9 cellular contexts compared by ENCODE assay signal in the genomic region with DNA sequence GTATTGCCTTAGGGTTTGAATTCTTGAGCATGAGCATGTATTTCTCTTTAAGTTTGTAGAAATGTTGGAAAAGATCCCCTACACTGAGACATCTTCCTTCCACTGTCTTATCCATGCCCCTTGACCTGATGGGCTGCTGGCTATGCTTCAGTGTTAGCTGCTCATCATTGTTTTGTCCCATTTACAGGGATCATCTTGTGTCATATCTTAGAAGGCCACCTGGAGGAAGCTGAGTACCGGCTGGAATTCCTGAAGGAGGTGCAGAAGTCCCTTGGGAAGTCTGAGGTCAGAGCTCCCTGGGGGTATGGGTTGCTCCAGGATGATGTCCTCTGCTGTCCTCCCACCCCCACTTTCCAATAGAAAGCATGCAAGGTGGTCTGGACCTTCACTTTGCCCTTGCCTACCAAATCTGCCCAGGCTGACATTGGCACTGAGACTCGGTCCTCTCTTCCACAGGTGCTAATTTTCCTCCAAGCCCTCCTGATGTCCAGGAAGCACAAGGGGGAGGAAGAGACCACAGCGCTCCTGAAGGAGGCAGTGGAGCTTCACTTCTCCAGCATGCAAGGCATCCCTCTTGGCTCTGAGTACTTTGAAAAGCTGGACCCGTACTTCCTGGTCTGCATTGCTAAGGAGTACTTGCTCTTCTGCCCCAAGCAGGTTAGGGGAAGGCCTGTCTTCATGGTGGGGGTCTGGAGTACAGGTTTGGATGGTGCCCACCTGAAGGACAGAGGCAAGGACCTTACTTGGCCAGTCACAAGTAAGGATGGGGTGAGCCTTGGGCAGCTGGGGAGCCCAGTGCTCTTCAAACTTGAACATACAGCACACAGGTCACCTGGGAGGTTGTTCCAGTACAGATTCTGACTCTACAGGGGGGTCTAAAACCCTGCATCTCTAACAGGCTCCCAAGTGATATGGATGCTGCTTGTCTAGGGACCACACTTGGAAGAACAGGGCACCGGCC. TPM values are rescaled to one million over a fixed set of nuclear protein-coding genes. Genes with fewer than 3 reads are reported as not detected.
DNase-seq lines count a peak whose midpoint lies in the region; ATAC-seq and TF ChIP-seq lines count a peak whose summit lies in the region.
"Had no signal": no experiment of that assay in that cellular context is flagged by ENCODE, and none has a peak within 500 bp of the region (broad histone marks: within the 10 kb centered on the region; RNA-seq: fewer than 3 reads in every experiment).

No MANE protein-coding gene starts in this region.

- peak overlapping the region; percentile 53 for H3K27ac ChIP-seq in PC-3 (ENCODE audit: low read length)
- no peak overlapping the region for H3K27ac ChIP-seq in CD8-positive, alpha-beta T cell (ENCODE audit: low read depth, low read length)

- no peaks in the 10 kb centered on the region for H3F3A ChIP-seq in PC-3 (ENCODE audit: low read length, unreplicated experiment)

- H3K27me3 ChIP-seq in Caco-2 (replicated peaks; ENCODE audit: control insufficient read depth, insufficient read depth, low read length): no peaks in the 10 kb centered on the region
- no peaks in the 10 kb centered on the region for H3K27me3 ChIP-seq in PC-3 (ENCODE audit: low read length)
- H3K27me3 ChIP-seq in CD8-positive, alpha-beta T cell (ENCODE audit: insufficient read depth, low read length): no peaks in the 10 kb centered on the region

- H2AFZ ChIP-seq in PC-3 (ENCODE audit: low read length): no peak overlapping the region

- DNase-seq in Caco-2: peak in 1 of 2 experiments; percentile 33
- peak; percentile 48 for DNase-seq in PC-3
- DNase-seq in fibroblast of the aortic adventitia (ENCODE audit: low read depth): peak; percentile 63
- DNase-seq in posterior vena cava (ENCODE audit: low spot score): peak; percentile 41
- no peak for DNase-seq in Ammon's horn (ENCODE audit: low spot score)
- DNase-seq in DMS79 (lab: John Stamatoyannopoulos, UW): no peak
- DNase-seq in CD8-positive, alpha-beta T cell: no peak
- DNase-seq in activated T-cell treated with anti-CD3 and anti-CD28 coated beads, Interleukin-2, amount 50 U/mL, for 72 hours: no peak
- DNase-seq: activated T-cell treated with anti-CD3 and anti-CD28 coated beads, Interleukin-2, amount 50 U/mL, for 48 hours had no signal

- no peak overlapping the region for H3K4me3 Mint-ChIP-seq in Caco-2 (ENCODE audit: unreplicated experiment)
- no peak overlapping the region for H3K4me3 Mint-ChIP-seq in CD8-positive, alpha-beta T cell
- H3K4me3 Mint-ChIP-seq in activated T-cell treated with anti-CD3 and anti-CD28 coated beads, Interleukin-2, amount 50 U/mL, for 72 hours: no peak overlapping the region

- intact Hi-C loops in Caco-2 (cut with micrococcal nuclease; ENCODE audit: unreplicated experiment): loop anchor here (10.0 kb wide), 1 partner anchor 260 kb away; a partner anchor contains a TSS
- intact Hi-C loops in PC-3 (cut with micrococcal nuclease): loop anchor here (10.0 kb wide), 1 partner anchor 260 kb away; a partner anchor contains a TSS
- intact Hi-C loops in posterior vena cava (cut with DNase I): loop anchor here (5.0 kb wide), 2 partner anchors 147 to 167 kb away; no protein-coding TSS in a partner anchor
- intact Hi-C loops in CD8-positive, alpha-beta T cell (cut with DNase I, micrococcal nuclease): no loop called here

- BruUV-seq in Caco-2 (replicated peaks; lab: Mats Ljungman, UMichigan): no TSS peak
- BruUV-seq in PC-3 (replicated peaks; lab: Mats Ljungman, UMichigan): no TSS peak

- peaks cover 27% of the 10 kb centered on the region for H3K4me1 Mint-ChIP-seq in Caco-2 (ENCODE audit: low read depth, unreplicated experiment)
- H3K4me1 Mint-ChIP-seq in CD8-positive, alpha-beta T cell (ENCODE audit: low read depth): peaks cover 25% of the 10 kb centered on the region
- H3K4me1 Mint-ChIP-seq in activated T-cell treated with anti-CD3 and anti-CD28 coated beads, Interleukin-2, amount 50 U/mL, for 72 hours (ENCODE audit: low read depth): peaks cover 19% of the 10 kb centered on the region

- POLR2A ChIA-PET in Caco-2 (lab: Charles Lee): no interaction called here
- POLR2A ChIA-PET in PC-3 (lab: Charles Lee; ENCODE audit: unreplicated experiment): interaction anchor here (0.6 kb wide), 1 partner anchor 16 kb away, joined by 4 read pairs; no protein-coding TSS in a partner anchor
- POLR2A ChIA-PET in CD8-positive, alpha-beta T cell (lab: Charles Lee): no interaction called here

- H3K9me3 ChIP-seq in Caco-2 (no peaks in the 10 kb centered on the region), PC-3 (ENCODE audit: low read length) (no peaks in the 10 kb centered on the region)
- no peaks in the 10 kb centered on the region for H3K9me3 ChIP-seq in CD8-positive, alpha-beta T cell (ENCODE audit: low read length)

- peaks cover 23% of the 10 kb centered on the region for H3K4me1 ChIP-seq in Caco-2
- peaks cover 30% of the 10 kb centered on the region for H3K4me1 ChIP-seq in PC-3 (ENCODE audit: insufficient read depth, low read length)
- peaks cover 16% of the 10 kb centered on the region for H3K4me1 ChIP-seq in CD8-positive, alpha-beta T cell (ENCODE audit: insufficient read depth, low read length)

- H3K4me2 ChIP-seq in PC-3 (ENCODE audit: low read length): peak overlapping the region; percentile 73

- H3K36me3 Mint-ChIP-seq in Caco-2 (ENCODE audit: insufficient read depth, unreplicated experiment): no peaks in the 10 kb centered on the region
- H3K36me3 Mint-ChIP-seq in CD8-positive, alpha-beta T cell: no peaks in the 10 kb centered on the region
- H3K36me3 Mint-ChIP-seq in activated T-cell treated with anti-CD3 and anti-CD28 coated beads, Interleukin-2, amount 50 U/mL, for 72 hours (ENCODE audit: insufficient read depth in 2 of 2): no peaks in the 10 kb centered on the region

- H3K79me2 ChIP-seq in PC-3 (ENCODE audit: low read length): no peaks in the 10 kb centered on the region

- H4K20me1 ChIP-seq in PC-3 (ENCODE audit: low read length): no peaks in the 10 kb centered on the region

- CTCF ChIA-PET in Caco-2 (lab: Charles Lee): interaction anchor here (0.9 to 5.0 kb wide), 8 partner anchors 9 to 253 kb away, joined by 3 to 68 read pairs (median 7); a partner anchor contains a TSS
- CTCF ChIA-PET in PC-3 (lab: Charles Lee): interaction anchor here (0.7 to 3.3 kb wide), 3 partner anchors 26 to 163 kb away, joined by 3 to 24 read pairs (median 3); no protein-coding TSS in a partner anchor
- CTCF ChIA-PET in CD8-positive, alpha-beta T cell (lab: Charles Lee): interaction anchor here (1.1 to 11.0 kb wide), 10 partner anchors 9 to 253 kb away, joined by 3 to 189 read pairs (median 8); no protein-coding TSS in a partner anchor

- H3K27me3 Mint-ChIP-seq in Caco-2 (ENCODE audit: insufficient read depth, unreplicated experiment): no peaks in the 10 kb centered on the region
- H3K27me3 Mint-ChIP-seq in CD8-positive, alpha-beta T cell (ENCODE audit: low read depth): no peaks in the 10 kb centered on the region
- H3K27me3 Mint-ChIP-seq in activated T-cell treated with anti-CD3 and anti-CD28 coated beads, Interleukin-2, amount 50 U/mL, for 72 hours (ENCODE audit: low read depth): no peaks in the 10 kb centered on the region

- H3K9ac ChIP-seq in PC-3 (ENCODE audit: low read length): no peak overlapping the region

- TF ChIP-seq CTCF in Caco-2 (IDR thresholded peaks at IDR 0.05; ENCODE audit: insufficient read depth in 1 of 2, low read depth in 1 of 2, low read length in 1 of 2, severe bottlenecking in 1 of 2, unreplicated experiment in 1 of 2): peak in 1 of 2 experiments; percentile 29
- TF ChIP-seq CTCF in PC-3 (conservative IDR thresholded peaks at IDR 0.05; ENCODE audit: low read depth, low read length): peak; percentile 55
- TF ChIP-seq CTCF in fibroblast of the aortic adventitia (IDR thresholded peaks at IDR 0.05; ENCODE audit: insufficient read depth, low read length): peak; percentile 73
- no peak for TF ChIP-seq CTCF in CD8-positive, alpha-beta T cell (IDR thresholded peaks at IDR 0.05)

- H3K27ac Mint-ChIP-seq in Caco-2 (ENCODE audit: unreplicated experiment): peak overlapping the region; percentile 29
- no peak overlapping the region for H3K27ac Mint-ChIP-seq in CD8-positive, alpha-beta T cell
- H3K27ac Mint-ChIP-seq in activated T-cell treated with anti-CD3 and anti-CD28 coated beads, Interleukin-2, amount 50 U/mL, for 72 hours: no peak overlapping the region

- H3K9me3 Mint-ChIP-seq in Caco-2 (ENCODE audit: unreplicated experiment): no peaks in the 10 kb centered on the region
- H3K9me3 Mint-ChIP-seq in CD8-positive, alpha-beta T cell: no peaks in the 10 kb centered on the region
- no peaks in the 10 kb centered on the region for H3K9me3 Mint-ChIP-seq in activated T-cell treated with anti-CD3 and anti-CD28 coated beads, Interleukin-2, amount 50 U/mL, for 72 hours

- no peak overlapping the region for H3K4me3 ChIP-seq in Caco-2 (ENCODE audit: low read depth, low read length)
- H3K4me3 ChIP-seq in PC-3 (ENCODE audit: low read length): peak overlapping the region; percentile 17; the same call in 1 of the 2 replicates
- H3K4me3 ChIP-seq in fibroblast of the aortic adventitia (ENCODE audit: low read depth, low read length): no peak overlapping the region
- no peak overlapping the region for H3K4me3 ChIP-seq in CD8-positive, alpha-beta T cell (ENCODE audit: low read depth, low read length)

- H3K36me3 ChIP-seq in Caco-2 (ENCODE audit: control insufficient read depth, insufficient read depth, low read length) (no peaks in the 10 kb centered on the region), PC-3 (ENCODE audit: low read depth, low read length) (no peaks in the 10 kb centered on the region)
- no peaks in the 10 kb centered on the region for H3K36me3 ChIP-seq in CD8-positive, alpha-beta T cell (ENCODE audit: insufficient read depth, low read length)

- H3K9me2 ChIP-seq in PC-3 (replicated peaks; ENCODE audit: low read length): no peaks in the 10 kb centered on the region

- ATAC-seq in PC-3: peak; percentile 47
- ATAC-seq in CD8-positive, alpha-beta T cell: no peak
- no peak for ATAC-seq in activated T-cell treated with anti-CD3 and anti-CD28 coated beads, Interleukin-2, amount 50 U/mL, for 72 hours (replicated peaks in 1 of 2)

RNA-seq across cellular contexts. Expression of a gene that starts 17.7 kb away (rescaled TPM):
- 4.0 and 6.9 TPM in 2 replicates for total RNA-seq in Caco-2 (2022)
- total RNA-seq in PC-3 (2014; rRNA removed): 1.2 TPM in 2 replicates
- 2.4 and 3.8 TPM in 2 replicates for total RNA-seq in fibroblast of the aortic adventitia (ENCODE audit: low replicate concordance)
- total RNA-seq in posterior vena cava: 1 to 10 TPM; 3.0 to 5.4 TPM
- 1 to 10 TPM; 1.8 to 2.3 TPM for total RNA-seq in CD8-positive, alpha-beta T cell
- 1 to 10 TPM; 2.0 to 2.2 TPM for total RNA-seq in activated T-cell treated with anti-CD3 and anti-CD28 coated beads, Interleukin-2, amount 50 U/mL, for 72 hours

RNA-seq across cellular contexts. Expression of a gene that starts 17.7 kb away (rescaled TPM):
- total RNA-seq in Caco-2 (2022): 42.2 and 43.6 TPM in 2 replicates
- 47.4 and 58.9 TPM in 2 replicates for total RNA-seq in PC-3 (2014; rRNA removed)
- total RNA-seq in fibroblast of the aortic adventitia (ENCODE audit: low replicate concordance): 24.0 and 29.7 TPM in 2 replicates
- total RNA-seq in posterior vena cava: 10 to 100 TPM; 50.8 to 61.8 TPM
- total RNA-seq in CD8-positive, alpha-beta T cell: 10 to 100 TPM; 13.9 to 20.2 TPM
- total RNA-seq in activated T-cell treated with anti-CD3 and anti-CD28 coated beads, Interleukin-2, amount 50 U/mL, for 72 hours: 10 to 100 TPM; 20.0 to 24.5 TPM

RNA-seq across cellular contexts. Expression of a gene that starts 28.2 kb away (rescaled TPM):
- total RNA-seq in Caco-2 (2022) (12.6 and 13.5 TPM in 2 replicates), PC-3 (2014; rRNA removed) (72.3 and 86.9 TPM in 2 replicates), fibroblast of the aortic adventitia (ENCODE audit: low replicate concordance) (1.9 and 6.4 TPM in 2 replicates), posterior vena cava (10 to 100 TPM; 23.5 to 61.4 TPM)
- 100 to 1,000 TPM; 535 TPM for total RNA-seq in CD8-positive, alpha-beta T cell
- 10 to 100 TPM; 68.7 to 81.3 TPM for total RNA-seq in activated T-cell treated with anti-CD3 and anti-CD28 coated beads, Interleukin-2, amount 50 U/mL, for 72 hours

Comparison
In these comparisons a context has a peak if more than half of its experiments do, and no peak if none do; other contexts are left out.
1. DNase-seq: peak in PC-3 (single experiment), fibroblast of the aortic adventitia (single experiment) and posterior vena cava (single experiment); none in Ammon's horn (single experiment), DMS79 (single experiment), CD8-positive, alpha-beta T cell (0 of 7) and activated T-cell treated with anti-CD3 and anti-CD28 coated beads, Interleukin-2, amount 50 U/mL, for 72 hours (0 of 2).
2. intact Hi-C loops: an anchor here in Caco-2 (10.0 kb wide), PC-3 (10.0 kb wide) and posterior vena cava (5.0 kb wide); none called in CD8-positive, alpha-beta T cell.